In genomic region chr1:11805454-11806306, GRCh38 we compare ENCODE assay signal across 8 cellular contexts. TPM values are rescaled to one million over a fixed set of nuclear protein-coding genes. Genes with fewer than 3 reads are reported as not detected.
DNase-seq lines count a peak whose midpoint lies in the region; ATAC-seq, FAIRE-seq and TF ChIP-seq lines count a peak whose summit lies in the region.

TSS of gene CLCN6 (plus strand) at chr1:11806191. CDS start at chr1:11806263, 72 bp downstream.
TSS of gene MTHFR (minus strand) at chr1:11805964. CDS start at chr1:11803116, 2,848 bp downstream.

- ATAC-seq in GM19025 (IDR thresholded peaks at IDR 0.05; ENCODE audit: low read depth, unreplicated experiment) (peak; percentile 83), HG03342 (IDR thresholded peaks at IDR 0.05; ENCODE audit: unreplicated experiment) (peak; percentile 71)

- peak within 1 kb of the TSS; percentile 91 for H2AFZ ChIP-seq in keratinocyte (ENCODE audit: control insufficient read depth, low read length)

- H4K20me1 ChIP-seq in keratinocyte (ENCODE audit: control insufficient read depth, extremely low read depth, insufficient read depth, low read length): no peaks in the 10 kb centered on the region

- peak; percentile 92 for DNase-seq in AG09309 (ENCODE audit: low read depth)
- peak; percentile 99 to 100 for DNase-seq in NCI-H446 (lab: John Stamatoyannopoulos, UW)
- peak; percentile 94 for DNase-seq in activated CD4-positive, CD25-positive, alpha-beta regulatory T cell treated with anti-CD3 and anti-CD28 coated beads, Interleukin-2, amount 50 U/mL, for 16 hours (ENCODE audit: low read depth, low spot score)
- peak; percentile 99 for DNase-seq in cerebellar cortex (ENCODE audit: low spot score)
- DNase-seq in keratinocyte (ENCODE audit: low read depth, low spot score): peak; percentile 95
- DNase-seq in stimulated activated CD4-positive, alpha-beta T cell treated with anti-CD3 and anti-CD28 coated beads, Interleukin-15, amount 100 ng/mL, for 1 hour (ENCODE audit: low read depth in 1 of 2, low spot score in 1 of 2): peak; percentile 94 to 96

- TF ChIP-seq CTCF in AG09309 (IDR thresholded peaks at IDR 0.05; ENCODE audit: control insufficient read depth, insufficient read depth, low read depth, low read length, missing control alignments): no peak
- TF ChIP-seq CTCF in keratinocyte (optimal IDR thresholded peaks at IDR 0.05 in 1 of 3, IDR thresholded peaks at IDR 0.05 in 1 of 3, conservative IDR thresholded peaks at IDR 0.05 in 1 of 3; ENCODE audit: extremely low read depth in 1 of 3, insufficient read depth in 2 of 3, low read length in 3 of 3): no peak

- peak; percentile 72 for FAIRE-seq in keratinocyte (lab: Jason Lieb, UNC)

- H3K4me2 ChIP-seq in keratinocyte (ENCODE audit: control insufficient read depth, extremely low read depth, insufficient read depth, low read depth, low read length): peak within 1 kb of the TSS; percentile 100

- H3K9me3 ChIP-seq in keratinocyte (ENCODE audit: control insufficient read depth, low read depth, low read length): no peaks in the 10 kb centered on the region

- peaks cover 49% of the 10 kb centered on the region for H3K4me1 ChIP-seq in keratinocyte (ENCODE audit: control insufficient read depth, extremely low read depth, insufficient read depth, low read length)

- H3K9me1 ChIP-seq in keratinocyte (ENCODE audit: control insufficient read depth, extremely low read depth, insufficient read depth, low read length): no peaks in the 10 kb centered on the region

- H3K4me3 ChIP-seq in AG09309 (ENCODE audit: control insufficient read depth, low read depth, low read length) (peak within 1 kb of the TSS; percentile 88), keratinocyte (ENCODE audit: control insufficient read depth in 2 of 3, extremely low read depth in 1 of 3, insufficient read depth in 2 of 3, low read depth in 1 of 3, low read length in 3 of 3) (peak within 1 kb of the TSS; percentile 65 to 98 (median 84))

- H3K9ac ChIP-seq in keratinocyte (ENCODE audit: control insufficient read depth, extremely low read depth, insufficient read depth, low read length): peak within 1 kb of the TSS; percentile 97

- H3K27ac ChIP-seq in keratinocyte (ENCODE audit: control insufficient read depth, insufficient read depth, low read length): peak within 1 kb of the TSS; percentile 94

- H3K36me3 ChIP-seq in keratinocyte (ENCODE audit: control insufficient read depth in 2 of 2, extremely low read depth in 1 of 2, insufficient read depth in 2 of 2, low read length in 2 of 2): peaks cover 9 to 20% of the 10 kb centered on the region in 2 experiments

- H3K79me2 ChIP-seq in keratinocyte (ENCODE audit: control insufficient read depth, insufficient read depth, low read length): peaks cover 40% of the 10 kb centered on the region

- dilution Hi-C loops in keratinocyte (cut with MboI; ENCODE audit: extremely low pct_ligation_motif_present, low sequenced_read_pairs): no loop called here

- no peaks in the 10 kb centered on the region for H3K27me3 ChIP-seq in keratinocyte (ENCODE audit: control insufficient read depth, extremely low read depth, insufficient read depth, low read length)

RNA-seq across cellular contexts. Expression of gene CLCN6, which starts in this region (rescaled TPM):
- polyA plus RNA-seq in keratinocyte: 5.2 to 9.8 TPM (median 7.4 TPM) in 3 replicates
- polyA plus RNA-seq in keratinocyte (2011; ENCODE audit: low read depth): 2.0 TPM
- 2.7 and 2.9 TPM in 2 replicates for polyA plus RNA-seq in keratinocyte (2011; cell fraction: cytosol; rRNA removed)
- 36.0 and 38.6 TPM in 2 replicates for polyA plus RNA-seq in keratinocyte (2011; cell fraction: nucleus; rRNA removed)
- polyA plus RNA-seq in keratinocyte (2012; ENCODE audit: low replicate concordance): 4.5 and 8.1 TPM in 2 replicates
- 5.0 to 12.1 TPM (median 7.7 TPM) in 3 replicates for polyA minus RNA-seq in keratinocyte
- polyA minus RNA-seq in keratinocyte (2011; cell fraction: cytosol; rRNA and poly(A)+ RNA removed): 3.1 TPM
- polyA minus RNA-seq in keratinocyte (2011; cell fraction: nucleus; rRNA and poly(A)+ RNA removed): 11.4 and 19.6 TPM in 2 replicates

RNA-seq across cellular contexts. Expression of gene MTHFR, which starts in this region (rescaled TPM):
- polyA plus RNA-seq in keratinocyte: 5.1 to 8.3 TPM (median 5.2 TPM) in 3 replicates
- 3.8 TPM for polyA plus RNA-seq in keratinocyte (2011; ENCODE audit: low read depth)
- polyA plus RNA-seq in keratinocyte (2011; cell fraction: cytosol; rRNA removed): 2.1 and 3.4 TPM in 2 replicates
- 11.3 and 14.8 TPM in 2 replicates for polyA plus RNA-seq in keratinocyte (2011; cell fraction: nucleus; rRNA removed)
- polyA plus RNA-seq in keratinocyte (2012; ENCODE audit: low replicate concordance): 4.2 and 6.4 TPM in 2 replicates
- polyA minus RNA-seq in keratinocyte: 12.4 to 12.7 TPM (median 12.6 TPM) in 3 replicates
- 6.5 TPM for polyA minus RNA-seq in keratinocyte (2011; cell fraction: cytosol; rRNA and poly(A)+ RNA removed)
- polyA minus RNA-seq in keratinocyte (2011; cell fraction: nucleus; rRNA and poly(A)+ RNA removed): 17.3 TPM in 2 replicates

Comparison
In these comparisons a context has a peak if more than half of its experiments do, and no peak if none do; other contexts are left out.
1. Peak in every context shown above with its lines: DNase-seq, ATAC-seq, H3K4me3 ChIP-seq and H3K27ac ChIP-seq.